In the genomic region with DNA sequence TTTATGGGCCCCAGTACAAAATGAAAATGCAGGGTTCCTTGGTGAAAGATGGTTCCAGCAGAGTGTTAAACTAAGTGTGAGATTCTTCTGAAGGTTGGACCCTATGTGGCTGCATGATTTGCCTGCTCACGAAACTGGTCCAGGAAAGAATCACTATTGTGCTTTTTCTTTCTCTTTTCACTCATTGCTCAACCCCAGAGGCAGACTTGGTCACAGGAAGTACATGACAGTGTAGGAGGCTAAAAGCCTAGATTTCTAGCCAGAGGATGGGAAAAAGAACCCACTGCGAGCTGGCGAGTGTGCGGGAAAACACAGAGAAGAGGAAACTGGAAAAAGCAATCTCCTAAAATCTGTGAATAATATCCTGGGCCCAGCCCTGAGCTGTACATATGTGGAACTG, we compare ENCODE assay signal across 20 cellular contexts. TPM values are rescaled to one million over a fixed set of nuclear protein-coding genes. Genes with fewer than 3 reads are reported as not detected.
A peak's percentile ranks its signal among the peaks of the same experiment; 100 is the strongest.
DNase-seq lines count a peak whose midpoint lies in the region; ATAC-seq and TF ChIP-seq lines count a peak whose summit lies in the region.
"Had no signal": no experiment of that assay in that cellular context is flagged by ENCODE, and none has a peak within 500 bp of the region (broad histone marks: within the 10 kb centered on the region; RNA-seq: fewer than 3 reads in every experiment).

No MANE protein-coding gene starts in this region.

- CTCF ChIA-PET in mammary epithelial cell (lab: Charles Lee; ENCODE audit: low non-redundant PET): no interaction called here

- H3K4me2 ChIP-seq in mammary epithelial cell (ENCODE audit: insufficient read depth, low read depth, low read length): no peak overlapping the region
- H3K4me2 ChIP-seq: A549 had no signal

- intact Hi-C loops in mammary epithelial cell (cut with micrococcal nuclease) (no loop called here), breast epithelium (cut with DNase I; ENCODE audit: low total_unique reads) (no loop called here), esophagus muscularis mucosa (cut with DNase I) (no loop called here), upper lobe of right lung (cut with DNase I) (no loop called here)

- H4K20me1 ChIP-seq in mammary epithelial cell (ENCODE audit: insufficient read depth, low read length): no peaks in the 10 kb centered on the region

- in situ Hi-C loops in mammary epithelial cell (cut with MboI; ENCODE audit: low sequenced_read_pairs in 2 of 2): no loop called here

- TF ChIP-seq CTCF in mammary epithelial cell (conservative IDR thresholded peaks at IDR 0.05 in 1 of 2, IDR thresholded peaks at IDR 0.05 in 1 of 2; ENCODE audit: extremely low read depth in 1 of 2, insufficient read depth in 1 of 2, low read depth in 1 of 2, low read length in 2 of 2) (no peak), breast epithelium (IDR thresholded peaks at IDR 0.05) (no peak), esophagus muscularis mucosa (IDR thresholded peaks at IDR 0.05) (no peak), upper lobe of right lung (IDR thresholded peaks at IDR 0.05) (no peak)

- no peak for DNase-seq in mammary epithelial cell
- no peak for DNase-seq in breast epithelium (ENCODE audit: low spot score in 2 of 2)
- DNase-seq in esophagus muscularis mucosa (ENCODE audit: extremely low spot score): peak; percentile 72
- DNase-seq in upper lobe of right lung: no peak
- no peak for DNase-seq in mesenteric fat pad (ENCODE audit: low spot score)
- DNase-seq in NCI-H1417 (lab: John Stamatoyannopoulos, UW): no peak
- no peak for DNase-seq in AG08395 (ENCODE audit: low spot score)
- DNase-seq: KG1, NCI-H1105 treated with DMSO at 0.1 percent for 48 hours, NCI-H1694 treated with DMSO at 0.1 percent for 48 hours, NCI-H2107, NCI-H510A, NCI-H774, PC-3, RPMI8226 had no signal

- H3K4me1 ChIP-seq in mammary epithelial cell (ENCODE audit: insufficient read depth, low read length) (no peaks in the 10 kb centered on the region), breast epithelium (no peaks in the 10 kb centered on the region), esophagus muscularis mucosa (no peaks in the 10 kb centered on the region), upper lobe of right lung (no peaks in the 10 kb centered on the region)
- H3K4me1 ChIP-seq: A549, SJSA1 had no signal

- H3K79me2 ChIP-seq in mammary epithelial cell (ENCODE audit: insufficient read depth, low read length): no peaks in the 10 kb centered on the region

- no peak overlapping the region for H3K9ac ChIP-seq in mammary epithelial cell (ENCODE audit: insufficient read depth, low read length)

- no peak overlapping the region for H3K4me3 ChIP-seq in mammary epithelial cell (replicated peaks in 1 of 3; ENCODE audit: insufficient read depth in 1 of 3, low read depth in 2 of 3, low read length in 3 of 3)
- no peak overlapping the region for H3K4me3 ChIP-seq in breast epithelium
- H3K4me3 ChIP-seq in esophagus muscularis mucosa: no peak overlapping the region
- no peak overlapping the region for H3K4me3 ChIP-seq in upper lobe of right lung
- H3K4me3 ChIP-seq: A549, SJSA1 had no signal

- H3K9me3 ChIP-seq in mammary epithelial cell (replicated peaks; ENCODE audit: insufficient read depth, low read length) (no peaks in the 10 kb centered on the region), breast epithelium (no peaks in the 10 kb centered on the region), esophagus muscularis mucosa (no peaks in the 10 kb centered on the region), upper lobe of right lung (no peaks in the 10 kb centered on the region)
- H3K9me3 ChIP-seq: A549, SJSA1 had no signal

- peak overlapping the region; percentile 35 for H2AFZ ChIP-seq in mammary epithelial cell (ENCODE audit: low read depth, low read length)

- dilution Hi-C loops in mammary epithelial cell (cut with HindIII; ENCODE audit: low sequenced_read_pairs): no loop called here

- H3K36me3 ChIP-seq in mammary epithelial cell (ENCODE audit: insufficient read depth, low read length): no peaks in the 10 kb centered on the region
- no peaks in the 10 kb centered on the region for H3K36me3 ChIP-seq in breast epithelium
- H3K36me3 ChIP-seq in esophagus muscularis mucosa: no peaks in the 10 kb centered on the region
- no peaks in the 10 kb centered on the region for H3K36me3 ChIP-seq in upper lobe of right lung
- H3K36me3 ChIP-seq: SJSA1 had no signal

- H3K27me3 ChIP-seq in mammary epithelial cell (ENCODE audit: insufficient read depth, low read length) (no peaks in the 10 kb centered on the region), breast epithelium (no peaks in the 10 kb centered on the region), esophagus muscularis mucosa (no peaks in the 10 kb centered on the region), upper lobe of right lung (no peaks in the 10 kb centered on the region)
- H3K27me3 ChIP-seq: SJSA1 had no signal

- ATAC-seq in GM19035 (IDR thresholded peaks at IDR 0.05; ENCODE audit: unreplicated experiment): peak; percentile 69
- ATAC-seq in upper lobe of right lung: peak; percentile 60
- ATAC-seq: A549, PC-3 had no signal

- TF ChIP-seq EP300 in esophagus muscularis mucosa (IDR thresholded peaks at IDR 0.05): no peak

- H3K27ac ChIP-seq in mammary epithelial cell (ENCODE audit: insufficient read depth, low read depth, low read length) (no peak overlapping the region), breast epithelium (peak overlapping the region in 1 of 2 donors; percentile 29), esophagus muscularis mucosa (replicated peaks in 1 of 4) (no peak overlapping the region), upper lobe of right lung (no peak overlapping the region)
- H3K27ac ChIP-seq: A549, C4-2B, SJSA1 had no signal

- BruUV-seq in mammary epithelial cell (replicated peaks; lab: Mats Ljungman, UMichigan): no TSS peak

- TF ChIP-seq POLR2A in breast epithelium (IDR thresholded peaks at IDR 0.05) (no peak), esophagus muscularis mucosa (IDR thresholded peaks at IDR 0.05; ENCODE audit: low read depth) (no peak)

- 4% methylated on average over 4 of the region's 4 CpGs for WGBS in mammary epithelial cell (ENCODE audit: low coverage, missing lambda C conversion rate)
- 78% methylated on average over 4 of the region's 4 CpGs for WGBS in esophagus muscularis mucosa

RNA-seq across cellular contexts. Expression of gene SLC36A2, which starts 18.6 kb away (rescaled TPM):
- not detected for total RNA-seq in mammary epithelial cell
- not detected for polyA plus RNA-seq in mammary epithelial cell
- polyA minus RNA-seq in mammary epithelial cell: not detected
- under 1 TPM in 1 of 3 donors, not detected in 2; 0.16 TPM for total RNA-seq in breast epithelium
- not detected for total RNA-seq in esophagus muscularis mucosa
- not detected for total RNA-seq in upper lobe of right lung
- not detected for total RNA-seq in mesenteric fat pad
- total RNA-seq: H1, PC-3, SJSA1 had no signal
- polyA plus RNA-seq: A549 had no signal

RNA-seq across cellular contexts. Expression of gene SLC36A3, which starts 25.2 kb away (rescaled TPM):
- total RNA-seq in mammary epithelial cell (not detected), breast epithelium (not detected), esophagus muscularis mucosa (not detected), upper lobe of right lung (not detected), mesenteric fat pad (not detected)
- not detected for polyA plus RNA-seq in mammary epithelial cell
- polyA minus RNA-seq in mammary epithelial cell: not detected
- total RNA-seq: H1, PC-3, SJSA1 had no signal
- polyA plus RNA-seq: A549, H1 had no signal
